ENCODE assay signal across 2 cellular contexts in genomic region chr18:38790303-38790702, GRCh38.
TF ChIP-seq lines count a peak whose summit lies in the region.

No MANE protein-coding gene starts in this region.

TF ChIP-seq in HepG2, 621 proteins besides CTCF, POLR2A, EP300 and RAD21:
- TF ChIP-seq DMTF1 (CRISPR knock-in tag; IDR thresholded peaks at IDR 0.05) (no peak), ZNF329 (CRISPR knock-in tag; IDR thresholded peaks at IDR 0.05; ENCODE audit: low read depth) (no peak), HNRNPL (IDR thresholded peaks at IDR 0.05; ENCODE audit: low read depth, low read length) (no peak), ZNF746 (CRISPR knock-in tag; IDR thresholded peaks at IDR 0.05) (no peak), ONECUT2 (CRISPR knock-in tag; IDR thresholded peaks at IDR 0.05) (no peak), PHF21A (CRISPR knock-in tag; IDR thresholded peaks at IDR 0.05) (no peak), FOXP1 (IDR thresholded peaks at IDR 0.05) (no peak), FOXP1 (CRISPR knock-in tag; IDR thresholded peaks at IDR 0.05) (no peak)

TF ChIP-seq in H1, 55 proteins besides CTCF, POLR2A, EP300 and RAD21:
- TF ChIP-seq CHD1 (IDR thresholded peaks at IDR 0.05; ENCODE audit: low read depth, low read length) (no peak), BRCA1 (IDR thresholded peaks at IDR 0.05; ENCODE audit: low read depth, low read length) (no peak), SP1 (IDR thresholded peaks at IDR 0.05; ENCODE audit: low read depth, low read length) (no peak), GTF2F1 (IDR thresholded peaks at IDR 0.05; ENCODE audit: borderline replicate concordance, low read depth, low read length) (no peak), KDM4A (IDR thresholded peaks at IDR 0.05; ENCODE audit: low read depth, low read length, severe bottlenecking) (no peak), POU5F1 (IDR thresholded peaks at IDR 0.05; ENCODE audit: low read depth, low read length) (no peak), GABPA (IDR thresholded peaks at IDR 0.05; ENCODE audit: borderline replicate concordance, insufficient read depth, low read length) (no peak), CBX8 (IDR thresholded peaks at IDR 0.05; ENCODE audit: borderline replicate concordance, low read depth, low read length) (no peak), KDM1A (IDR thresholded peaks at IDR 0.05; ENCODE audit: borderline replicate concordance, low read length) (no peak), RNF2 (IDR thresholded peaks at IDR 0.05; ENCODE audit: borderline replicate concordance, low read depth, low read length, missing control alignments, poor library complexity, severe bottlenecking) (no peak), POLR2AphosphoS5 (IDR thresholded peaks at IDR 0.05; ENCODE audit: low read depth, low read length) (no peak), TEAD4 (IDR thresholded peaks at IDR 0.05; ENCODE audit: low read depth, low read length) (no peak), SIN3A (conservative IDR thresholded peaks at IDR 0.05 in 1 of 2, IDR thresholded peaks at IDR 0.05 in 1 of 2; ENCODE audit: low read depth in 1 of 2, low read length in 2 of 2) (no peak), FOSL1 (IDR thresholded peaks at IDR 0.05; ENCODE audit: insufficient read depth, low read depth, low read length) (no peak), SRF (IDR thresholded peaks at IDR 0.05; ENCODE audit: low read depth, low read length) (no peak), USF2 (IDR thresholded peaks at IDR 0.05; ENCODE audit: low read length) (no peak), TAF7 (optimal IDR thresholded peaks at IDR 0.05; ENCODE audit: borderline replicate concordance, low read depth, low read length) (no peak), ZNF274 (IDR thresholded peaks at IDR 0.05; ENCODE audit: borderline replicate concordance, extremely low read depth, low read length) (no peak)
